Comparison of ENCODE assay signal across 1 cellular context in the genomic region with DNA sequence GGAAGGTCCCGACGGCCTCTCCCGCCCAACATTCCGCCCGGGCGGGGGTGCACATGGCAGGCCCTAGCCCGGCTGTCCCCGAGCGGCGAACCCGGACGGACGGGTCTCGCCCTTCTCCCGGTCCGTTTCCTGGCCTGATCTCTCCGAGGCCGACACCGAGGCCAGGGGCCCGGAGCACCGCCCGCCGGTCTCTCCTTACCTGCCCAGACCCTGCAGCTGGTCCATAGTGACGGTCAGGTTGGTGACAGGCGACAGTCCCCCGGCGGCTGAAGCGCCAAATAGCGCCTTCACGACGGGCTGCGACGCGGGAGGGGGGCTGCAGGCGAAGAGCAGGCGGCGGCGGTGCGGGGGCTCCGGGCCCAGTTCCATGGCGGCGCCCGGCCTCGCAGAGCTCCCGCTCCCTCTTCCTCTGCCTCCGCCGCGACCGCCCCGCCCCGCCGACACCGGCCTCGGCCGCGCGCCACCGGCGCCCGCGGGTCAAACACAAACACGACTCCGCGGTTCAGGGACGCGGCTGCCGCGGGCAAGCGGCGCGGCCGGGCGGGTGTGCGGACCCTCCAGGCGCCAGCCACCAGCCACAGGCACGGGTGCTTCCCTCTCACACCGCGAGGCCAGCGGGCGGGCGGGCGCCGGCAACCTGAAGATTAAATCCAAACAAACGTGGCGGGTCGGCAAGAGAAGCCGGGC.
A peak's percentile ranks its signal among the peaks of the same experiment; 100 is the strongest.
TF ChIP-seq lines count a peak whose summit lies in the region.

No MANE protein-coding gene starts in this region.

TF ChIP-seq in HepG2, 621 proteins besides CTCF, POLR2A, EP300 and RAD21 (continued from another document and continues in another):
- TF ChIP-seq, protein P1, sequence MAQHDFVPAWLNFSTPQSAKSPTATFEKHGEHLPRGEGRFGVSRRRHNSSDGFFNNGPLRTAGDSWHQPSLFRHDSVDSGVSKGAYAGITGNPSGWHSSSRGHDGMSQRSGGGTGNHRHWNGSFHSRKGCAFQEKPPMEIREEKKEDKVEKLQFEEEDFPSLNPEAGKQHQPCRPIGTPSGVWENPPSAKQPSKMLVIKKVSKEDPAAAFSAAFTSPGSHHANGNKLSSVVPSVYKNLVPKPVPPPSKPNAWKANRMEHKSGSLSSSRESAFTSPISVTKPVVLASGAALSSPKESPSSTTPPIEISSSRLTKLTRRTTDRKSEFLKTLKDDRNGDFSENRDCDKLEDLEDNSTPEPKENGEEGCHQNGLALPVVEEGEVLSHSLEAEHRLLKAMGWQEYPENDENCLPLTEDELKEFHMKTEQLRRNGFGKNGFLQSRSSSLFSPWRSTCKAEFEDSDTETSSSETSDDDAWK (CRISPR knock-in tag; IDR thresholded peaks at IDR 0.05), result no peak
- TF ChIP-seq ZSCAN21 (CRISPR knock-in tag; IDR thresholded peaks at IDR 0.05; ENCODE audit: borderline replicate concordance), result no peak; the same call in 1 of the 2 replicates
- TF ChIP-seq ZNF383 (CRISPR knock-in tag; IDR thresholded peaks at IDR 0.05; ENCODE audit: borderline replicate concordance), result no peak
- TF ChIP-seq, protein P2, sequence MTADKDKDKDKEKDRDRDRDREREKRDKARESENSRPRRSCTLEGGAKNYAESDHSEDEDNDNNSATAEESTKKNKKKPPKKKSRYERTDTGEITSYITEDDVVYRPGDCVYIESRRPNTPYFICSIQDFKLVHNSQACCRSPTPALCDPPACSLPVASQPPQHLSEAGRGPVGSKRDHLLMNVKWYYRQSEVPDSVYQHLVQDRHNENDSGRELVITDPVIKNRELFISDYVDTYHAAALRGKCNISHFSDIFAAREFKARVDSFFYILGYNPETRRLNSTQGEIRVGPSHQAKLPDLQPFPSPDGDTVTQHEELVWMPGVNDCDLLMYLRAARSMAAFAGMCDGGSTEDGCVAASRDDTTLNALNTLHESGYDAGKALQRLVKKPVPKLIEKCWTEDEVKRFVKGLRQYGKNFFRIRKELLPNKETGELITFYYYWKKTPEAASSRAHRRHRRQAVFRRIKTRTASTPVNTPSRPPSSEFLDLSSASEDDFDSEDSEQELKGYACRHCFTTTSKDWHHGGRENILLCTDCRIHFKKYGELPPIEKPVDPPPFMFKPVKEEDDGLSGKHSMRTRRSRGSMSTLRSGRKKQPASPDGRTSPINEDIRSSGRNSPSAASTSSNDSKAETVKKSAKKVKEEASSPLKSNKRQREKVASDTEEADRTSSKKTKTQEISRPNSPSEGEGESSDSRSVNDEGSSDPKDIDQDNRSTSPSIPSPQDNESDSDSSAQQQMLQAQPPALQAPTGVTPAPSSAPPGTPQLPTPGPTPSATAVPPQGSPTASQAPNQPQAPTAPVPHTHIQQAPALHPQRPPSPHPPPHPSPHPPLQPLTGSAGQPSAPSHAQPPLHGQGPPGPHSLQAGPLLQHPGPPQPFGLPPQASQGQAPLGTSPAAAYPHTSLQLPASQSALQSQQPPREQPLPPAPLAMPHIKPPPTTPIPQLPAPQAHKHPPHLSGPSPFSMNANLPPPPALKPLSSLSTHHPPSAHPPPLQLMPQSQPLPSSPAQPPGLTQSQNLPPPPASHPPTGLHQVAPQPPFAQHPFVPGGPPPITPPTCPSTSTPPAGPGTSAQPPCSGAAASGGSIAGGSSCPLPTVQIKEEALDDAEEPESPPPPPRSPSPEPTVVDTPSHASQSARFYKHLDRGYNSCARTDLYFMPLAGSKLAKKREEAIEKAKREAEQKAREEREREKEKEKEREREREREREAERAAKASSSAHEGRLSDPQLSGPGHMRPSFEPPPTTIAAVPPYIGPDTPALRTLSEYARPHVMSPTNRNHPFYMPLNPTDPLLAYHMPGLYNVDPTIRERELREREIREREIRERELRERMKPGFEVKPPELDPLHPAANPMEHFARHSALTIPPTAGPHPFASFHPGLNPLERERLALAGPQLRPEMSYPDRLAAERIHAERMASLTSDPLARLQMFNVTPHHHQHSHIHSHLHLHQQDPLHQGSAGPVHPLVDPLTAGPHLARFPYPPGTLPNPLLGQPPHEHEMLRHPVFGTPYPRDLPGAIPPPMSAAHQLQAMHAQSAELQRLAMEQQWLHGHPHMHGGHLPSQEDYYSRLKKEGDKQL (CRISPR knock-in tag; IDR thresholded peaks at IDR 0.05; ENCODE audit: low read depth), result no peak
- TF ChIP-seq ZFP36L2 (CRISPR knock-in tag; IDR thresholded peaks at IDR 0.05), result no peak
- TF ChIP-seq, protein P3, sequence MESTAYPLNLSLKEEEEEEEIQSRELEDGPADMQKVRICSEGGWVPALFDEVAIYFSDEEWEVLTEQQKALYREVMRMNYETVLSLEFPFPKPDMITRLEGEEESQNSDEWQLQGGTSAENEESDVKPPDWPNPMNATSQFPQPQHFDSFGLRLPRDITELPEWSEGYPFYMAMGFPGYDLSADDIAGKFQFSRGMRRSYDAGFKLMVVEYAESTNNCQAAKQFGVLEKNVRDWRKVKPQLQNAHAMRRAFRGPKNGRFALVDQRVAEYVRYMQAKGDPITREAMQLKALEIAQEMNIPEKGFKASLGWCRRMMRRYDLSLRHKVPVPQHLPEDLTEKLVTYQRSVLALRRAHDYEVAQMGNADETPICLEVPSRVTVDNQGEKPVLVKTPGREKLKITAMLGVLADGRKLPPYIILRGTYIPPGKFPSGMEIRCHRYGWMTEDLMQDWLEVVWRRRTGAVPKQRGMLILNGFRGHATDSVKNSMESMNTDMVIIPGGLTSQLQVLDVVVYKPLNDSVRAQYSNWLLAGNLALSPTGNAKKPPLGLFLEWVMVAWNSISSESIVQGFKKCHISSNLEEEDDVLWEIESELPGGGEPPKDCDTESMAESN (CRISPR knock-in tag; conservative IDR thresholded peaks at IDR 0.05), result no peak
- TF ChIP-seq ZNF776 (CRISPR knock-in tag; IDR thresholded peaks at IDR 0.05), result peak; percentile 27; the same call in 1 of the 2 replicates
- TF ChIP-seq RARA (CRISPR knock-in tag; IDR thresholded peaks at IDR 0.05), result no peak
- no peak for TF ChIP-seq ADNP (CRISPR knock-in tag; IDR thresholded peaks at IDR 0.05)
- TF ChIP-seq, protein P4, sequence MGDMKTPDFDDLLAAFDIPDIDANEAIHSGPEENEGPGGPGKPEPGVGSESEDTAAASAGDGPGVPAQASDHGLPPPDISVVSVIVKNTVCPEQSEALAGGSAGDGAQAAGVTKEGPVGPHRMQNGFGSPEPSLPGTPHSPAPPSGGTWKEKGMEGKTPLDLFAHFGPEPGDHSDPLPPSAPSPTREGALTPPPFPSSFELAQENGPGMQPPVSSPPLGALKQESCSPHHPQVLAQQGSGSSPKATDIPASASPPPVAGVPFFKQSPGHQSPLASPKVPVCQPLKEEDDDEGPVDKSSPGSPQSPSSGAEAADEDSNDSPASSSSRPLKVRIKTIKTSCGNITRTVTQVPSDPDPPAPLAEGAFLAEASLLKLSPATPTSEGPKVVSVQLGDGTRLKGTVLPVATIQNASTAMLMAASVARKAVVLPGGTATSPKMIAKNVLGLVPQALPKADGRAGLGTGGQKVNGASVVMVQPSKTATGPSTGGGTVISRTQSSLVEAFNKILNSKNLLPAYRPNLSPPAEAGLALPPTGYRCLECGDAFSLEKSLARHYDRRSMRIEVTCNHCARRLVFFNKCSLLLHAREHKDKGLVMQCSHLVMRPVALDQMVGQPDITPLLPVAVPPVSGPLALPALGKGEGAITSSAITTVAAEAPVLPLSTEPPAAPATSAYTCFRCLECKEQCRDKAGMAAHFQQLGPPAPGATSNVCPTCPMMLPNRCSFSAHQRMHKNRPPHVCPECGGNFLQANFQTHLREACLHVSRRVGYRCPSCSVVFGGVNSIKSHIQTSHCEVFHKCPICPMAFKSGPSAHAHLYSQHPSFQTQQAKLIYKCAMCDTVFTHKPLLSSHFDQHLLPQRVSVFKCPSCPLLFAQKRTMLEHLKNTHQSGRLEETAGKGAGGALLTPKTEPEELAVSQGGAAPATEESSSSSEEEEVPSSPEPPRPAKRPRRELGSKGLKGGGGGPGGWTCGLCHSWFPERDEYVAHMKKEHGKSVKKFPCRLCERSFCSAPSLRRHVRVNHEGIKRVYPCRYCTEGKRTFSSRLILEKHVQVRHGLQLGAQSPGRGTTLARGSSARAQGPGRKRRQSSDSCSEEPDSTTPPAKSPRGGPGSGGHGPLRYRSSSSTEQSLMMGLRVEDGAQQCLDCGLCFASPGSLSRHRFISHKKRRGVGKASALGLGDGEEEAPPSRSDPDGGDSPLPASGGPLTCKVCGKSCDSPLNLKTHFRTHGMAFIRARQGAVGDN (CRISPR knock-in tag; IDR thresholded peaks at IDR 0.05), result peak; percentile 53
- TF ChIP-seq TARDBP (CRISPR knock-in tag; IDR thresholded peaks at IDR 0.05), result 0 out of 2 replicates have a peak, but pooled peaks have one; percentile 1
- TF ChIP-seq, protein P5, sequence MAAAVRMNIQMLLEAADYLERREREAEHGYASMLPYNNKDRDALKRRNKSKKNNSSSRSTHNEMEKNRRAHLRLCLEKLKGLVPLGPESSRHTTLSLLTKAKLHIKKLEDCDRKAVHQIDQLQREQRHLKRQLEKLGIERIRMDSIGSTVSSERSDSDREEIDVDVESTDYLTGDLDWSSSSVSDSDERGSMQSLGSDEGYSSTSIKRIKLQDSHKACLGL (CRISPR knock-in tag; IDR thresholded peaks at IDR 0.05), result peak; percentile 4; the same call in 1 of the 2 replicates
- TF ChIP-seq, protein P6, sequence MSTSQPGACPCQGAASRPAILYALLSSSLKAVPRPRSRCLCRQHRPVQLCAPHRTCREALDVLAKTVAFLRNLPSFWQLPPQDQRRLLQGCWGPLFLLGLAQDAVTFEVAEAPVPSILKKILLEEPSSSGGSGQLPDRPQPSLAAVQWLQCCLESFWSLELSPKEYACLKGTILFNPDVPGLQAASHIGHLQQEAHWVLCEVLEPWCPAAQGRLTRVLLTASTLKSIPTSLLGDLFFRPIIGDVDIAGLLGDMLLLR (CRISPR knock-in tag; IDR thresholded peaks at IDR 0.05), result 0 out of 2 replicates have a peak, but pooled peaks have one; percentile 5
- TF ChIP-seq TAF15 (IDR thresholded peaks at IDR 0.05; ENCODE audit: low read depth, low read length, poor library complexity, severe bottlenecking), result no peak
- TF ChIP-seq GABPB1 (CRISPR knock-in tag; IDR thresholded peaks at IDR 0.05), result peak; percentile 43; the same call in 1 of the 2 replicates
- TF ChIP-seq ISX (CRISPR knock-in tag; conservative IDR thresholded peaks at IDR 0.05), result no peak
- 0 out of 2 replicates have a peak, but pooled peaks have one; percentile 16 for TF ChIP-seq ETV6 (CRISPR knock-in tag; conservative IDR thresholded peaks at IDR 0.05)
- TF ChIP-seq, protein P7, sequence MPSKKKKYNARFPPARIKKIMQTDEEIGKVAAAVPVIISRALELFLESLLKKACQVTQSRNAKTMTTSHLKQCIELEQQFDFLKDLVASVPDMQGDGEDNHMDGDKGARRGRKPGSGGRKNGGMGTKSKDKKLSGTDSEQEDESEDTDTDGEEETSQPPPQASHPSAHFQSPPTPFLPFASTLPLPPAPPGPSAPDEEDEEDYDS (CRISPR knock-in tag; IDR thresholded peaks at IDR 0.05), result no peak
- no peak for TF ChIP-seq CBFB (CRISPR knock-in tag; IDR thresholded peaks at IDR 0.05)
- TF ChIP-seq, protein P8, sequence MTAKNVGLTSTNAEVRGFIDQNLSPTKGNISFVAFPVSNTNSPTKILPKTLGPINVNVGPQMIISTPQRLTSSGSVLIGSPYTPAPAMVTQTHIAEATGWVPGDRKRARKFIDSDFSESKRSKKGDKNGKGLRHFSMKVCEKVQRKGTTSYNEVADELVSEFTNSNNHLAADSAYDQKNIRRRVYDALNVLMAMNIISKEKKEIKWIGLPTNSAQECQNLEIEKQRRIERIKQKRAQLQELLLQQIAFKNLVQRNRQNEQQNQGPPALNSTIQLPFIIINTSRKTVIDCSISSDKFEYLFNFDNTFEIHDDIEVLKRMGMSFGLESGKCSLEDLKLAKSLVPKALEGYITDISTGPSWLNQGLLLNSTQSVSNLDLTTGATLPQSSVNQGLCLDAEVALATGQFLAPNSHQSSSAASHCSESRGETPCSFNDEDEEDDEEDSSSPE (CRISPR knock-in tag; IDR thresholded peaks at IDR 0.05), result no peak
- TF ChIP-seq MEIS1 (CRISPR knock-in tag; IDR thresholded peaks at IDR 0.05; ENCODE audit: borderline replicate concordance), result no peak; the same call in 1 of the 2 replicates
- TF ChIP-seq ZBTB3 (CRISPR knock-in tag; IDR thresholded peaks at IDR 0.05; ENCODE audit: borderline replicate concordance, low read depth), result no peak
- no peak for TF ChIP-seq ZNF782 (CRISPR knock-in tag; IDR thresholded peaks at IDR 0.05; ENCODE audit: borderline replicate concordance)
- no peak for TF ChIP-seq FOXO1 (CRISPR knock-in tag; IDR thresholded peaks at IDR 0.05)
- no peak for TF ChIP-seq ZNF17 (CRISPR knock-in tag; IDR thresholded peaks at IDR 0.05)
- TF ChIP-seq ZNF225 (CRISPR knock-in tag; IDR thresholded peaks at IDR 0.05), result no peak
- TF ChIP-seq ZBTB7B (CRISPR knock-in tag; IDR thresholded peaks at IDR 0.05), result no peak
- TF ChIP-seq, protein P9, sequence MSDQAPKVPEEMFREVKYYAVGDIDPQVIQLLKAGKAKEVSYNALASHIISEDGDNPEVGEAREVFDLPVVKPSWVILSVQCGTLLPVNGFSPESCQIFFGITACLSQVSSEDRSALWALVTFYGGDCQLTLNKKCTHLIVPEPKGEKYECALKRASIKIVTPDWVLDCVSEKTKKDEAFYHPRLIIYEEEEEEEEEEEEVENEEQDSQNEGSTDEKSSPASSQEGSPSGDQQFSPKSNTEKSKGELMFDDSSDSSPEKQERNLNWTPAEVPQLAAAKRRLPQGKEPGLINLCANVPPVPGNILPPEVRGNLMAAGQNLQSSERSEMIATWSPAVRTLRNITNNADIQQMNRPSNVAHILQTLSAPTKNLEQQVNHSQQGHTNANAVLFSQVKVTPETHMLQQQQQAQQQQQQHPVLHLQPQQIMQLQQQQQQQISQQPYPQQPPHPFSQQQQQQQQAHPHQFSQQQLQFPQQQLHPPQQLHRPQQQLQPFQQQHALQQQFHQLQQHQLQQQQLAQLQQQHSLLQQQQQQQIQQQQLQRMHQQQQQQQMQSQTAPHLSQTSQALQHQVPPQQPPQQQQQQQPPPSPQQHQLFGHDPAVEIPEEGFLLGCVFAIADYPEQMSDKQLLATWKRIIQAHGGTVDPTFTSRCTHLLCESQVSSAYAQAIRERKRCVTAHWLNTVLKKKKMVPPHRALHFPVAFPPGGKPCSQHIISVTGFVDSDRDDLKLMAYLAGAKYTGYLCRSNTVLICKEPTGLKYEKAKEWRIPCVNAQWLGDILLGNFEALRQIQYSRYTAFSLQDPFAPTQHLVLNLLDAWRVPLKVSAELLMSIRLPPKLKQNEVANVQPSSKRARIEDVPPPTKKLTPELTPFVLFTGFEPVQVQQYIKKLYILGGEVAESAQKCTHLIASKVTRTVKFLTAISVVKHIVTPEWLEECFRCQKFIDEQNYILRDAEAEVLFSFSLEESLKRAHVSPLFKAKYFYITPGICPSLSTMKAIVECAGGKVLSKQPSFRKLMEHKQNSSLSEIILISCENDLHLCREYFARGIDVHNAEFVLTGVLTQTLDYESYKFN (CRISPR knock-in tag; conservative IDR thresholded peaks at IDR 0.05), result no peak
- TF ChIP-seq, protein P10, sequence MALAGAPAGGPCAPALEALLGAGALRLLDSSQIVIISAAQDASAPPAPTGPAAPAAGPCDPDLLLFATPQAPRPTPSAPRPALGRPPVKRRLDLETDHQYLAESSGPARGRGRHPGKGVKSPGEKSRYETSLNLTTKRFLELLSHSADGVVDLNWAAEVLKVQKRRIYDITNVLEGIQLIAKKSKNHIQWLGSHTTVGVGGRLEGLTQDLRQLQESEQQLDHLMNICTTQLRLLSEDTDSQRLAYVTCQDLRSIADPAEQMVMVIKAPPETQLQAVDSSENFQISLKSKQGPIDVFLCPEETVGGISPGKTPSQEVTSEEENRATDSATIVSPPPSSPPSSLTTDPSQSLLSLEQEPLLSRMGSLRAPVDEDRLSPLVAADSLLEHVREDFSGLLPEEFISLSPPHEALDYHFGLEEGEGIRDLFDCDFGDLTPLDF (CRISPR knock-in tag; IDR thresholded peaks at IDR 0.05), result no peak
- no peak for TF ChIP-seq ASH2L (IDR thresholded peaks at IDR 0.05; ENCODE audit: insufficient read length, low read depth, low read length)
- TF ChIP-seq MED8 (CRISPR knock-in tag; IDR thresholded peaks at IDR 0.05; ENCODE audit: insufficient replicate concordance), result no peak
